Comparison of ENCODE assay signal across 12 cellular contexts in genomic region chr3:190169877-190170276, GRCh38. TPM values are rescaled to one million over a fixed set of nuclear protein-coding genes. Genes with fewer than 3 reads are reported as not detected.
DNase-seq lines count a peak whose midpoint lies in the region; ATAC-seq and TF ChIP-seq lines count a peak whose summit lies in the region.
"Had no signal": no experiment of that assay in that cellular context is flagged by ENCODE, and none has a peak within 500 bp of the region (broad histone marks: within the 10 kb centered on the region; RNA-seq: fewer than 3 reads in every experiment).

No MANE protein-coding gene starts in this region.

- H3K27ac ChIP-seq in left ventricle myocardium inferior (replicated peaks) (no peak overlapping the region), SJSA1 (peak overlapping the region; percentile 14; the same call in 1 of the 2 replicates), suprapubic skin (no peak overlapping the region)
- H3K27ac ChIP-seq: ascending aorta, ovary had no signal

- intact Hi-C loops in left ventricle myocardium inferior (cut with micrococcal nuclease), result no loop called here
- intact Hi-C loops in Right ventricle myocardium inferior (cut with DNase I), result no loop called here

- H3K9me3 ChIP-seq in left ventricle myocardium inferior (replicated peaks) (no peaks in the 10 kb centered on the region), SJSA1 (replicated peaks) (no peaks in the 10 kb centered on the region), suprapubic skin (no peaks in the 10 kb centered on the region)
- H3K9me3 ChIP-seq: ascending aorta, ovary had no signal

- no peak for TF ChIP-seq POLR2A in suprapubic skin (IDR thresholded peaks at IDR 0.05)

- 47% methylated on average over 2 of the region's 2 CpGs for WGBS in suprapubic skin

- ATAC-seq in Right ventricle myocardium inferior, result no peak
- peak; percentile 72 for ATAC-seq in HG02938 (IDR thresholded peaks at IDR 0.05; ENCODE audit: unreplicated experiment)

- DNase-seq in left ventricle myocardium inferior (no peak), Right ventricle myocardium inferior (ENCODE audit: missing footprints) (no peak), SJSA1 (ENCODE audit: low read depth in 1 of 2, low spot score in 2 of 2) (no peak), suprapubic skin (ENCODE audit: low spot score in 2 of 2) (no peak), globus pallidus (ENCODE audit: low spot score) (no peak), NCI-H1436 (lab: John Stamatoyannopoulos, UW) (no peak), retina (no peak)
- DNase-seq: foreskin melanocyte, ovary had no signal

- TF ChIP-seq EP300 in suprapubic skin (IDR thresholded peaks at IDR 0.05), result no peak

- TF ChIP-seq CTCF in left ventricle myocardium inferior (IDR thresholded peaks at IDR 0.05; ENCODE audit: borderline replicate concordance) (no peak), suprapubic skin (IDR thresholded peaks at IDR 0.05) (no peak)

- H3K27me3 ChIP-seq in left ventricle myocardium inferior (ENCODE audit: low read depth) (no peaks in the 10 kb centered on the region), SJSA1 (replicated peaks) (no peaks in the 10 kb centered on the region), suprapubic skin (no peaks in the 10 kb centered on the region)
- H3K27me3 ChIP-seq: ascending aorta, ovary had no signal

- H3K4me1 ChIP-seq in left ventricle myocardium inferior (no peaks in the 10 kb centered on the region), SJSA1 (replicated peaks) (peaks cover 15% of the 10 kb centered on the region), suprapubic skin (peaks cover 2% of the 10 kb centered on the region)

- H3K36me3 ChIP-seq in left ventricle myocardium inferior, result no peaks in the 10 kb centered on the region
- H3K36me3 ChIP-seq in SJSA1, result no peaks in the 10 kb centered on the region
- no peaks in the 10 kb centered on the region for H3K36me3 ChIP-seq in suprapubic skin
- H3K36me3 ChIP-seq: ascending aorta, ovary had no signal

- H3K4me3 ChIP-seq in left ventricle myocardium inferior (peak overlapping the region; percentile 18), SJSA1 (peak overlapping the region; percentile 8), suprapubic skin (peak overlapping the region; percentile 7)
- H3K4me3 ChIP-seq: ascending aorta, ovary had no signal

RNA-seq across cellular contexts. Expression of gene P3H2, which starts 49.2 kb away (rescaled TPM):
- total RNA-seq in left ventricle myocardium inferior, result 0.82 TPM
- total RNA-seq in Right ventricle myocardium inferior, result 1.3 TPM
- 166 and 188 TPM in 2 replicates for total RNA-seq in SJSA1 (2014; rRNA removed; shearing (Covaris generic))
- 10 to 100 TPM; 29.9 to 73.3 (median 54.5) TPM for total RNA-seq in suprapubic skin
- total RNA-seq: T-helper 2 cell treated with Interferon-gamma antibody and Interleukin-4, amounts not matched to agents 100 ng/mL and 5 ng/mL, for 36 hours had no signal

Comparison
In these comparisons a context has a peak if more than half of its experiments do, and no peak if none do; other contexts are left out.
1. RNA of gene P3H2, which starts 49.2 kb away (total RNA-seq): 166 to 188 TPM in SJSA1 and 29.9 to 73.3 TPM in suprapubic skin; 1.3 TPM in Right ventricle myocardium inferior (single experiment) and 0.82 TPM in left ventricle myocardium inferior (single experiment); every median in the first group is over 10 times any median in the second.
2. Peak in every context shown above with its lines, with median percentiles within 50 percentile points of each other: H3K4me3 ChIP-seq.